Comparison of ENCODE assay signal across 13 cellular contexts in genomic region chr12:53004178-53004577, GRCh38. TPM values are rescaled to one million over a fixed set of nuclear protein-coding genes. Genes with fewer than 3 reads are reported as not detected.
DNase-seq lines count a peak whose midpoint lies in the region; ATAC-seq and TF ChIP-seq lines count a peak whose summit lies in the region.
"Had no signal": no experiment of that assay in that cellular context is flagged by ENCODE, and none has a peak within 500 bp of the region (broad histone marks: within the 10 kb centered on the region; RNA-seq: fewer than 3 reads in every experiment).

No MANE protein-coding gene starts in this region.

- POLR2A ChIA-PET in Panc1 (lab: Charles Lee): interaction anchor here (0.6 kb wide), 1 partner anchor 49 kb away, joined by 5 read pairs; no protein-coding TSS in a partner anchor

- H3K36me3 ChIP-seq in H7 (replicated peaks; ENCODE audit: control insufficient read depth, insufficient read depth, low read length) (peaks cover 2% of the 10 kb centered on the region), Panc1 (ENCODE audit: control insufficient read depth, insufficient read depth, low read length) (peaks cover 12% of the 10 kb centered on the region; the same call in 1 of the 2 replicates), neuronal stem cell (replicated peaks in 1 of 2; ENCODE audit: control insufficient read depth in 2 of 2, insufficient read depth in 2 of 2, low read length in 2 of 2) (peaks cover 0 to 19% of the 10 kb centered on the region in 2 donors)

- H4K91ac ChIP-seq in neuronal stem cell (ENCODE audit: low read depth, low read length, poor library complexity): no peak overlapping the region

- H3K9ac ChIP-seq in neuronal stem cell (ENCODE audit: low read depth, low read length, poor library complexity): no peak overlapping the region

- H3K4me1 ChIP-seq in Panc1 (ENCODE audit: control insufficient read depth, insufficient read depth, low read length) (peaks cover 20% of the 10 kb centered on the region), neuronal stem cell (ENCODE audit: control insufficient read depth in 2 of 2, insufficient read depth in 1 of 2, low read depth in 1 of 2, low read length in 2 of 2) (peaks cover 6 to 12% of the 10 kb centered on the region in 2 donors)

- no peak overlapping the region for H2BK120ac ChIP-seq in neuronal stem cell (ENCODE audit: low read depth, low read length)

- H3K9me3 ChIP-seq in Panc1 (ENCODE audit: control insufficient read depth, insufficient read depth, low read depth, low read length) (no peaks in the 10 kb centered on the region), neuronal stem cell (replicated peaks in 1 of 2; ENCODE audit: control insufficient read depth in 2 of 2, insufficient read depth in 1 of 2, low read depth in 1 of 2, low read length in 2 of 2) (no peaks in the 10 kb centered on the region)
- H3K9me3 ChIP-seq: SJSA1 had no signal

- H3K18ac ChIP-seq in neuronal stem cell (ENCODE audit: low read length): no peak overlapping the region

- no peak overlapping the region for H3K4me2 ChIP-seq in neuronal stem cell (ENCODE audit: insufficient read depth, low read length, poor library complexity, severe bottlenecking)

- H3K23ac ChIP-seq in neuronal stem cell (ENCODE audit: low read depth, low read length, poor library complexity): no peak overlapping the region

- H3K27me3 ChIP-seq in H7 (ENCODE audit: control insufficient read depth, insufficient read depth, low read length) (no peaks in the 10 kb centered on the region), Panc1 (ENCODE audit: control insufficient read depth, insufficient read depth, low read length) (no peaks in the 10 kb centered on the region), neuronal stem cell (ENCODE audit: control insufficient read depth in 3 of 3, insufficient read depth in 3 of 3, low read depth in 1 of 3, low read length in 3 of 3) (no peaks in the 10 kb centered on the region)
- H3K27me3 ChIP-seq: SJSA1 had no signal

- no peak overlapping the region for H3K4ac ChIP-seq in neuronal stem cell (ENCODE audit: low read length)

- in situ Hi-C loops in Panc1 (cut with HindIII; ENCODE audit: low pct_unique_long_range_greater_than_20kb, low sequenced_read_pairs): no loop called here

- intact Hi-C loops in Panc1 (cut with micrococcal nuclease; ENCODE audit: unreplicated experiment): no loop called here

- H2BK12ac ChIP-seq in neuronal stem cell (ENCODE audit: low read length): no peak overlapping the region

- no peak overlapping the region for H4K8ac ChIP-seq in neuronal stem cell (ENCODE audit: low read depth, low read length)

- ATAC-seq in Panc1: no peak
- ATAC-seq in esophagus mucosa: peak; percentile 4
- no peak for ATAC-seq in activated CD4-positive, CD25-positive, alpha-beta regulatory T cell treated with anti-CD3 and anti-CD28 coated beads, Interleukin-2, amount 50 U/mL, for 24 hours

- H2BK5ac ChIP-seq in neuronal stem cell (ENCODE audit: low read length): no peak overlapping the region

- BruUV-seq in Panc1 (replicated peaks; lab: Mats Ljungman, UMichigan): no TSS peak

- no peak for TF ChIP-seq CTCF in Panc1 (IDR thresholded peaks at IDR 0.05)

- WGBS in neuronal stem cell (ENCODE audit: extremely low coverage in 2 of 2, insufficient read length in 2 of 2, insufficient replicate concordance in 1 of 2), 2 donors: no CpG with 5 or more reads among the region's 5 CpGs

- peak overlapping the region; percentile 92 for H3K27ac ChIP-seq in Panc1 (ENCODE audit: low read length)
- H3K27ac ChIP-seq in neuronal stem cell (replicated peaks; ENCODE audit: low read length): peak overlapping the region; percentile 55
- H3K27ac ChIP-seq: SJSA1 had no signal

- no peak overlapping the region for H2BK15ac ChIP-seq in neuronal stem cell (ENCODE audit: low read length)

- CTCF ChIA-PET in Panc1 (lab: Charles Lee): no interaction called here

- peaks cover 6% of the 10 kb centered on the region for H3K79me1 ChIP-seq in neuronal stem cell (ENCODE audit: low read depth, low read length)

- H3K14ac ChIP-seq in neuronal stem cell (ENCODE audit: low read length): no peak overlapping the region

- H2AFZ ChIP-seq in neuronal stem cell (ENCODE audit: low read length): peak overlapping the region; percentile 31

- DNase-seq in H7 (peak; percentile 50), Panc1 (ENCODE audit: low read depth, low spot score) (no peak), neuronal stem cell (ENCODE audit: low spot score) (no peak), NCI-H1092 (lab: John Stamatoyannopoulos, UW) (no peak), GF-D8 (lab: John Stamatoyannopoulos, UW) (no peak)
- DNase-seq in activated naive CD4-positive, alpha-beta T cell treated with anti-CD3 and anti-CD28 coated beads, Interleukin-2, amount 50 U/mL, for 16 hours: no peak
- DNase-seq: activated CD4-positive, alpha-beta memory T cell treated with anti-CD3 and anti-CD28 coated beads for 36 hours; aorta; DMS79; stimulated activated CD8-positive, alpha-beta memory T cell treated with anti-CD3 and anti-CD28 coated beads, Interleukin-4, amount 100 ng/mL, for 48 hours had no signal

- H2AK5ac ChIP-seq in neuronal stem cell (ENCODE audit: low read depth, low read length): no peak overlapping the region

- peak overlapping the region; percentile 44 for H3K4me3 ChIP-seq in H7 (ENCODE audit: insufficient read depth, low read depth, low read length)
- H3K4me3 ChIP-seq in Panc1 (ENCODE audit: low read depth in 2 of 2, low read length in 2 of 2): no peak overlapping the region; a peak in 2 of 4 replicates
- no peak overlapping the region for H3K4me3 ChIP-seq in neuronal stem cell (ENCODE audit: low read length in 2 of 2)
- H3K4me3 ChIP-seq: SJSA1 had no signal

RNA-seq across cellular contexts. Expression of gene EIF4B, which starts 2.1 kb away (rescaled TPM):
- 581 and 770 TPM in 2 replicates for total RNA-seq in H7 (2014; rRNA removed; shearing (Covaris generic))
- 351 TPM for total RNA-seq in Panc1 (2021; ENCODE audit: unreplicated experiment)
- 242 TPM for polyA plus RNA-seq in Panc1 (2012; ENCODE audit: insufficient read length)
- total RNA-seq in esophagus mucosa: 344 TPM
- 468 TPM for polyA plus RNA-seq in neuronal stem cell (2013, experiment 1 of 2)
- 496 TPM for polyA plus RNA-seq in neuronal stem cell (2013, experiment 2 of 2)

RNA-seq across cellular contexts. Expression of gene TNS2, which starts 45.7 kb away (rescaled TPM):
- 7.6 and 8.7 TPM in 2 replicates for total RNA-seq in H7 (2014; rRNA removed; shearing (Covaris generic))
- 48.1 TPM for total RNA-seq in Panc1 (2021; ENCODE audit: unreplicated experiment)
- polyA plus RNA-seq in Panc1 (2012; ENCODE audit: insufficient read length): 49.1 TPM
- 10.6 TPM for total RNA-seq in esophagus mucosa
- polyA plus RNA-seq in neuronal stem cell (2013, experiment 1 of 2): 1.6 TPM
- polyA plus RNA-seq in neuronal stem cell (2013, experiment 2 of 2): 0.83 TPM

RNA-seq across cellular contexts. Expression of gene KRT18, which starts 55.3 kb away (rescaled TPM):
- total RNA-seq in H7 (2014; rRNA removed; shearing (Covaris generic)): 578 and 613 TPM in 2 replicates
- 4,079 TPM for total RNA-seq in Panc1 (2021; ENCODE audit: unreplicated experiment)
- polyA plus RNA-seq in Panc1 (2012; ENCODE audit: insufficient read length): 4,352 TPM
- total RNA-seq in esophagus mucosa: 80.0 TPM
- polyA plus RNA-seq in neuronal stem cell (2013, experiment 1 of 2): 80.9 TPM
- polyA plus RNA-seq in neuronal stem cell (2013, experiment 2 of 2): 82.5 TPM
